6 cellular contexts compared by ENCODE assay signal in genomic region chr16:26709754-26710153, GRCh38.
"Had no signal": no experiment of that assay in that cellular context is flagged by ENCODE, and none has a peak within 500 bp of the region (broad histone marks: within the 10 kb centered on the region; RNA-seq: fewer than 3 reads in every experiment).

No MANE protein-coding gene starts in this region.

- ATAC-seq: HCT116 had no signal

- H3K4me2 ChIP-seq: GM23338, KMS-11 had no signal

- H3K4me3 ChIP-seq: GM23338, HAP-1 had no signal

- H3K4me1 ChIP-seq: HAP-1 had no signal

- H2AFZ ChIP-seq: GM23338 had no signal

- H3K36me3 ChIP-seq: HAP-1 had no signal

- H3K27ac ChIP-seq: HL-60, KMS-11 had no signal

- H3K9me3 ChIP-seq: HAP-1 had no signal

- H3K9ac ChIP-seq: KMS-11 had no signal

- DNase-seq: HFFc6 had no signal
